ENCODE assay signal across 9 cellular contexts in genomic region chr14:97180304-97181200, GRCh38.
DNase-seq lines count a peak whose midpoint lies in the region; ATAC-seq, FAIRE-seq and TF ChIP-seq lines count a peak whose summit lies in the region.
"Had no signal": no experiment of that assay in that cellular context is flagged by ENCODE, and none has a peak within 500 bp of the region (broad histone marks: within the 10 kb centered on the region; RNA-seq: fewer than 3 reads in every experiment).

No MANE protein-coding gene starts in this region.

- no peaks in the 10 kb centered on the region for H3K36me3 Mint-ChIP-seq in activated T-helper 17 cell treated with anti-CD3 and anti-CD28 coated beads, Interleukin-2, amount 50 U/mL, for 72 hours (ENCODE audit: low read depth)
- no peaks in the 10 kb centered on the region for H3K36me3 Mint-ChIP-seq in glutamatergic neuron (ENCODE audit: unreplicated experiment)
- H3K36me3 Mint-ChIP-seq: natural killer cell had no signal

- peaks cover 0 to 8% of the 10 kb centered on the region in 2 experiments for H3K27me3 ChIP-seq in mesenchymal stem cell (ENCODE audit: control insufficient read depth in 1 of 2, insufficient read depth in 1 of 2, low read length in 2 of 2)

- ATAC-seq in activated T-helper 17 cell treated with anti-CD3 and anti-CD28 coated beads, Interleukin-2, amount 50 U/mL, for 72 hours (replicated peaks) = peak; percentile 52

- in situ Hi-C loops in GM13977 (cut with MboI; ENCODE audit: low pct_unique_long_range_greater_than_20kb, low sequenced_read_pairs, unreplicated experiment) = no loop called here

- no peak overlapping the region for H3K9ac ChIP-seq in mesenchymal stem cell (ENCODE audit: low read length)

- TF ChIP-seq POLR2A in GM12892 (IDR thresholded peaks at IDR 0.05; ENCODE audit: low read depth, low read length) = no peak

- H3K4me1 Mint-ChIP-seq in activated T-helper 17 cell treated with anti-CD3 and anti-CD28 coated beads, Interleukin-2, amount 50 U/mL, for 72 hours = peaks cover 38% of the 10 kb centered on the region
- H3K4me1 Mint-ChIP-seq in glutamatergic neuron (ENCODE audit: low read depth, unreplicated experiment) = no peaks in the 10 kb centered on the region

- no peak overlapping the region for H3K4ac ChIP-seq in mesenchymal stem cell (ENCODE audit: low read depth in 1 of 2, low read length in 2 of 2)

- H3K23ac ChIP-seq in mesenchymal stem cell (ENCODE audit: low read length in 2 of 2) = no peak overlapping the region

- 71% methylated on average over 32 of the region's 32 CpGs for WGBS in mesenchymal stem cell

- H3K4me1 ChIP-seq in mesenchymal stem cell (ENCODE audit: control insufficient read depth, insufficient read depth, low read depth, low read length) = no peaks in the 10 kb centered on the region

- H4K8ac ChIP-seq in mesenchymal stem cell (ENCODE audit: low read length) = no peak overlapping the region

- H3K14ac ChIP-seq in mesenchymal stem cell (ENCODE audit: low read length in 2 of 2) = no peak overlapping the region

- H3K27ac Mint-ChIP-seq in activated T-helper 17 cell treated with anti-CD3 and anti-CD28 coated beads, Interleukin-2, amount 50 U/mL, for 72 hours = peak overlapping the region; percentile 93
- H3K27ac Mint-ChIP-seq in glutamatergic neuron (ENCODE audit: unreplicated experiment) = no peak overlapping the region

- H2AFZ ChIP-seq in mesenchymal stem cell (ENCODE audit: low read depth, low read length) = no peak overlapping the region

- FAIRE-seq in GM12892 (lab: Jason Lieb, UNC) = no peak

- H2BK12ac ChIP-seq in mesenchymal stem cell (ENCODE audit: low read length in 2 of 2) = no peak overlapping the region

- peaks cover 4% of the 10 kb centered on the region for H3K9me3 Mint-ChIP-seq in activated T-helper 17 cell treated with anti-CD3 and anti-CD28 coated beads, Interleukin-2, amount 50 U/mL, for 72 hours
- H3K9me3 Mint-ChIP-seq in glutamatergic neuron (ENCODE audit: unreplicated experiment) = no peaks in the 10 kb centered on the region

- H3K9me3 ChIP-seq in mesenchymal stem cell (ENCODE audit: control insufficient read depth, low read length) = no peaks in the 10 kb centered on the region

- H2BK15ac ChIP-seq in mesenchymal stem cell (ENCODE audit: low read depth, poor library complexity, severe bottlenecking) = no peak overlapping the region

- H3K79me1 ChIP-seq in mesenchymal stem cell (replicated peaks; ENCODE audit: low read length, poor library complexity, severe bottlenecking) = no peaks in the 10 kb centered on the region

- H3K4me3 ChIP-seq in mesenchymal stem cell (ENCODE audit: insufficient read depth in 1 of 2, low read depth in 1 of 2, low read length in 2 of 2) = no peak overlapping the region

- TF ChIP-seq CTCF in GM13977 (IDR thresholded peaks at IDR 0.05; ENCODE audit: extremely low read depth, insufficient read depth, missing control alignments) (no peak), glutamatergic neuron (IDR thresholded peaks at IDR 0.05; ENCODE audit: partially characterized antibody, unreplicated experiment) (no peak)

- DNase-seq in ELF-1 (ENCODE audit: low read depth, low spot score) (peak; percentile 23), Kasumi-1 (lab: John Stamatoyannopoulos, UW) (peak; percentile 4 to 8), mesenchymal stem cell (peak; percentile 7), GM13977 (ENCODE audit: low spot score) (no peak), glutamatergic neuron (no peak), GM12892 (ENCODE audit: insufficient read length) (no peak)
- DNase-seq: aorta, natural killer cell had no signal

- H4K91ac ChIP-seq in mesenchymal stem cell (ENCODE audit: low read length) = peak overlapping the region; percentile 21

- H3K4me2 ChIP-seq in mesenchymal stem cell (ENCODE audit: low read length, poor library complexity, severe bottlenecking) = no peak overlapping the region

- H2BK5ac ChIP-seq in mesenchymal stem cell (ENCODE audit: low read depth, low read length, poor library complexity, severe bottlenecking) = no peak overlapping the region

- H3K4me3 Mint-ChIP-seq in activated T-helper 17 cell treated with anti-CD3 and anti-CD28 coated beads, Interleukin-2, amount 50 U/mL, for 72 hours = peak overlapping the region; percentile 60
- H3K4me3 Mint-ChIP-seq in glutamatergic neuron (ENCODE audit: unreplicated experiment) = no peak overlapping the region
- H3K4me3 Mint-ChIP-seq: natural killer cell had no signal

- no peak overlapping the region for H3K18ac ChIP-seq in mesenchymal stem cell (ENCODE audit: low read depth in 1 of 2, low read length in 2 of 2)

- H2BK120ac ChIP-seq in mesenchymal stem cell (ENCODE audit: low read depth, low read length) = no peak overlapping the region

- no peak overlapping the region for H2AK5ac ChIP-seq in mesenchymal stem cell (ENCODE audit: low read length, severe bottlenecking)

- H3K27me3 Mint-ChIP-seq in activated T-helper 17 cell treated with anti-CD3 and anti-CD28 coated beads, Interleukin-2, amount 50 U/mL, for 72 hours = no peaks in the 10 kb centered on the region
- peaks cover 3% of the 10 kb centered on the region for H3K27me3 Mint-ChIP-seq in glutamatergic neuron (ENCODE audit: unreplicated experiment)

- no peaks in the 10 kb centered on the region for H3K36me3 ChIP-seq in mesenchymal stem cell (ENCODE audit: control insufficient read depth in 1 of 2, insufficient read depth in 2 of 2, low read depth in 1 of 2, low read length in 2 of 2)

- H3K27ac ChIP-seq in mesenchymal stem cell (ENCODE audit: low read length, poor library complexity, severe bottlenecking) = no peak overlapping the region

Comparison
In these comparisons a context has a peak if more than half of its experiments do, and no peak if none do; other contexts are left out.
1. DNase-seq: peak in ELF-1 (single experiment), Kasumi-1 (2 of 2) and mesenchymal stem cell (single experiment); none in GM13977 (single experiment), glutamatergic neuron (single experiment) and GM12892 (single experiment).